8 cellular contexts compared by ENCODE assay signal in the genomic region with DNA sequence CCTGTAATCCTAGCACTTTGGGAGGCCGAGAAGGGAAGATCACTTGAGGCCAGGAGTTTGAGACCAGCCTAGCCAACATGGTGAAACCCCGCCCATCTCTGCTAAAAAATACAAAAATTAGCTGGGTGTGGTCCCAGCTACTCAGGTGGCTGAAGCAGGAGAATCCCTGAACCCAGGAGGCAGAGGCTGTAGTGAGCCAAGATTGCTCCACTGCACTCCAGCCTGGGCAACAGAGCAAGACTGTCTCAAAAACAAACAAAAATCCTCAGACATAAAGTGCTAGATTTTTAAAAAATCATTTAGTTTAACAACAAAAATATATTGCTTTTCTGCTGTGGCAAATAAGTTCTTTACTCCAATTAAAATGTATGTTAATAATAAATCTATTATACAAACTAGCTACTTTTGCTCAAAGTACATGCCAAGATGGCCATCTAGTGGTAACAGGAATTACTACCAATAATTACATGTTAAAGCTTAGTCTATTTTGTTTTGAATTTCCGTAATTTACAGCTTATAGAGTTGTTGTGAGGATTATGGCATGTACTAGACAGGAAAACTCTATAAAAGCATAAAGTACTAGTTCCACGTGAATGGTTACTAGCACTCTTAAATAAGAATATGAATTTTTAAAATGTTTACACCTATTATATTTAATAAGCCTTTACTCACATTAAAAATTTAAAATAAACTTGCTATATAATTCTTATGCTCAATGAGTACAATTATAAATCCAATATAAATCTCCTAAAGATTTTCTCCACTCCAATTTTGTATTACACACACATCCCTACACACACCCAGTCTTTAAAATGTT. TPM values are rescaled to one million over a fixed set of nuclear protein-coding genes. Genes with fewer than 3 reads are reported as not detected.
A peak's percentile ranks its signal among the peaks of the same experiment; 100 is the strongest.
DNase-seq lines count a peak whose midpoint lies in the region; TF ChIP-seq lines count a peak whose summit lies in the region.

No MANE protein-coding gene starts in this region.

- peak; percentile 10 for DNase-seq in NCI-H510A treated with DMSO at 0.1 percent for 48 hours (lab: John Stamatoyannopoulos, UW)
- no peak for DNase-seq in NCI-H510A (lab: John Stamatoyannopoulos, UW)
- peak; percentile 41 for DNase-seq in LNCaP clone FGC (ENCODE audit: low read depth)
- DNase-seq in fibroblast of villous mesenchyme (ENCODE audit: low read depth) = peak; percentile 65
- no peak for DNase-seq in sigmoid colon
- no peak for DNase-seq in GOT3 (lab: John Stamatoyannopoulos, UW)
- no peak for DNase-seq in activated CD4-positive, alpha-beta T cell treated with anti-CD3 and anti-CD28 coated beads for 48 hours

- H3F3A ChIP-seq in SU-DHL-6 (ENCODE audit: insufficient read depth) = peaks cover 14% of the 10 kb centered on the region

- H3K27me3 ChIP-seq in SU-DHL-6 (ENCODE audit: low read length) (no peaks in the 10 kb centered on the region), sigmoid colon (no peaks in the 10 kb centered on the region)

- peak; percentile 56 for TF ChIP-seq CTCF in LNCaP clone FGC (IDR thresholded peaks at IDR 0.05; ENCODE audit: control insufficient read depth, extremely low read depth, insufficient read depth)
- TF ChIP-seq CTCF in SU-DHL-6 (IDR thresholded peaks at IDR 0.05; ENCODE audit: insufficient read depth, low read length, poor library complexity, severe bottlenecking) = peak; percentile 65
- TF ChIP-seq CTCF in fibroblast of villous mesenchyme (IDR thresholded peaks at IDR 0.05; ENCODE audit: insufficient read depth, low read depth, low read length) = peak; percentile 55
- peak in 3 of 4 experiments; percentile 38 to 60 (median 54) for TF ChIP-seq CTCF in sigmoid colon (IDR thresholded peaks at IDR 0.05)

- H3K4me2 ChIP-seq in SU-DHL-6 (ENCODE audit: low read depth, low read length, poor library complexity, severe bottlenecking) = peak overlapping the region; percentile 25

- no peak overlapping the region for H3K9ac ChIP-seq in SU-DHL-6 (ENCODE audit: low read length)

- H2AFZ ChIP-seq in SU-DHL-6 (ENCODE audit: low read depth, low read length, severe bottlenecking) = no peak overlapping the region

- no peak for TF ChIP-seq POLR2A in sigmoid colon (IDR thresholded peaks at IDR 0.05)

- WGBS in sigmoid colon, 2 donors = 40 to 57% methylated on average over 4 of the region's 4 CpGs

- H4K20me1 ChIP-seq in SU-DHL-6 (ENCODE audit: low read depth, low read length) = peaks cover 3% of the 10 kb centered on the region; the same call in 1 of the 2 replicates

- intact Hi-C loops in sigmoid colon (cut with DNase I) = no loop called here

- no peak overlapping the region for H3K27ac ChIP-seq in SU-DHL-6 (ENCODE audit: low read depth, low read length)
- no peak overlapping the region for H3K27ac ChIP-seq in sigmoid colon

- H3K36me3 ChIP-seq in SU-DHL-6 (ENCODE audit: low read length) (no peaks in the 10 kb centered on the region), sigmoid colon (no peaks in the 10 kb centered on the region)

- H3K79me2 ChIP-seq in SU-DHL-6 (ENCODE audit: insufficient read depth, low read length) = peaks cover 20% of the 10 kb centered on the region

- H3K4me3 ChIP-seq in LNCaP clone FGC (ENCODE audit: low read depth, low read length) = no peak overlapping the region
- no peak overlapping the region for H3K4me3 ChIP-seq in SU-DHL-6 (ENCODE audit: insufficient read depth, low read length, poor library complexity, severe bottlenecking)
- H3K4me3 ChIP-seq in fibroblast of villous mesenchyme (ENCODE audit: low read depth, low read length) = no peak overlapping the region
- no peak overlapping the region for H3K4me3 ChIP-seq in sigmoid colon

- H3K9me3 ChIP-seq in SU-DHL-6 (ENCODE audit: insufficient read depth, low read length) = no peaks in the 10 kb centered on the region
- no peaks in the 10 kb centered on the region for H3K9me3 ChIP-seq in sigmoid colon

- no peaks in the 10 kb centered on the region for H3K9me2 ChIP-seq in SU-DHL-6 (replicated peaks; ENCODE audit: insufficient read depth, low read length)

- no peaks in the 10 kb centered on the region for H3K4me1 ChIP-seq in sigmoid colon

- no peak for TF ChIP-seq EP300 in sigmoid colon (IDR thresholded peaks at IDR 0.05)

RNA-seq across cellular contexts. Expression of gene GABPB1, which starts 39.0 kb away (rescaled TPM):
- total RNA-seq in fibroblast of villous mesenchyme (33.8 and 44.9 TPM in 2 replicates), sigmoid colon (10 to 100 TPM; 11.4 to 17.5 (median 14.6) TPM)
- 1 to 10 TPM; 5.4 to 8.4 (median 7.6) TPM for polyA plus RNA-seq in sigmoid colon

RNA-seq across cellular contexts. Expression of gene HDC, which starts 50.5 kb away (rescaled TPM):
- total RNA-seq in fibroblast of villous mesenchyme = not detected in 2 replicates
- total RNA-seq in sigmoid colon = 1 to 10 TPM in 3 of 4 donors, under 1 TPM in 1; 0.16 to 1.4 (median 1.2) TPM
- 1 to 10 TPM in 1 of 3 donors, under 1 TPM in 1, not detected in 1; 0.26 to 2.4 TPM for polyA plus RNA-seq in sigmoid colon

Comparison
In these comparisons a context has a peak if more than half of its experiments do, and no peak if none do; other contexts are left out.
1. DNase-seq: peak in NCI-H510A treated with DMSO at 0.1 percent for 48 hours (single experiment), LNCaP clone FGC (single experiment) and fibroblast of villous mesenchyme (single experiment); none in NCI-H510A (single experiment), sigmoid colon (single experiment), GOT3 (single experiment) and activated CD4-positive, alpha-beta T cell treated with anti-CD3 and anti-CD28 coated beads for 48 hours (single experiment).
2. Peak in every context shown above with its lines, with median percentiles within 50 percentile points of each other: CTCF ChIP-seq.